ENCODE assay signal across 1 cellular context in the genomic region with DNA sequence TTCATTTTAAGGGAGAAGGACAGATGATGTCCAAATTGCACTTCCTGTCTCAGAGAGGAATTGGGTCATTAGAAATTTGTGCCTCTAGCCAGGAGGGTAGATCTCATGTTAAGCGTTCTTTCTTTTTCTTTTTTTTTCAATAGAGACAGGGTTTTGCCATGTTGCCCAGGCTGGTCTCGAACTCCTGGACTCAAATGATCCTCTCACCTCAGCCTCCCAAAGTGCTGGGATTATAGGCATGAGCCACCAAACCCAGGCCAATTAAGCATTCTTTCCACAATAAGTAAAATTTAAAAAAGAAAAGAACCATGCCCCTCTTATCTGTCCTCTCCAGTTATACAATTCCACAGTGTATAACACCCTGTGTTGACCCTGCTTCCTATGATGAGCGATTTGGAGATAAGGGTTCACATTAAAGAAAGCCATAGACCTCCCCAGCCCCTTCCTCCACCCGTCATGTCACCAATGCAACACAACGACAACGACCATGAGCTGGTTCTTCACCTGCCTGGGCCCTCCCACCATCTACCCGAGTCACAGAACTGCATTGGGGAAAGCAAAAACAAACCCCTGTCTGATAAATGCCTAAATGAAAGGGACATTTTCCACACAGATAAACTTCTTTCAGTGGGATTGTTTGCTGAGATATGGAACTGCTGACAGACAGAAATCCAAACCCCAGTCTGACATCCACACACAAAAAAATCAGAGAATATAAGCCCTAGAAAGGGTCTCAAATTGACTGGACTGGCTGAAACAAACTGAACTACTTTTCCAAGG.
TF ChIP-seq lines count a peak whose summit lies in the region.

No MANE protein-coding gene starts in this region.

TF ChIP-seq in GM23338, 12 proteins besides CTCF, POLR2A, EP300 and RAD21 (continued from another document):
- TF ChIP-seq, protein P1, sequence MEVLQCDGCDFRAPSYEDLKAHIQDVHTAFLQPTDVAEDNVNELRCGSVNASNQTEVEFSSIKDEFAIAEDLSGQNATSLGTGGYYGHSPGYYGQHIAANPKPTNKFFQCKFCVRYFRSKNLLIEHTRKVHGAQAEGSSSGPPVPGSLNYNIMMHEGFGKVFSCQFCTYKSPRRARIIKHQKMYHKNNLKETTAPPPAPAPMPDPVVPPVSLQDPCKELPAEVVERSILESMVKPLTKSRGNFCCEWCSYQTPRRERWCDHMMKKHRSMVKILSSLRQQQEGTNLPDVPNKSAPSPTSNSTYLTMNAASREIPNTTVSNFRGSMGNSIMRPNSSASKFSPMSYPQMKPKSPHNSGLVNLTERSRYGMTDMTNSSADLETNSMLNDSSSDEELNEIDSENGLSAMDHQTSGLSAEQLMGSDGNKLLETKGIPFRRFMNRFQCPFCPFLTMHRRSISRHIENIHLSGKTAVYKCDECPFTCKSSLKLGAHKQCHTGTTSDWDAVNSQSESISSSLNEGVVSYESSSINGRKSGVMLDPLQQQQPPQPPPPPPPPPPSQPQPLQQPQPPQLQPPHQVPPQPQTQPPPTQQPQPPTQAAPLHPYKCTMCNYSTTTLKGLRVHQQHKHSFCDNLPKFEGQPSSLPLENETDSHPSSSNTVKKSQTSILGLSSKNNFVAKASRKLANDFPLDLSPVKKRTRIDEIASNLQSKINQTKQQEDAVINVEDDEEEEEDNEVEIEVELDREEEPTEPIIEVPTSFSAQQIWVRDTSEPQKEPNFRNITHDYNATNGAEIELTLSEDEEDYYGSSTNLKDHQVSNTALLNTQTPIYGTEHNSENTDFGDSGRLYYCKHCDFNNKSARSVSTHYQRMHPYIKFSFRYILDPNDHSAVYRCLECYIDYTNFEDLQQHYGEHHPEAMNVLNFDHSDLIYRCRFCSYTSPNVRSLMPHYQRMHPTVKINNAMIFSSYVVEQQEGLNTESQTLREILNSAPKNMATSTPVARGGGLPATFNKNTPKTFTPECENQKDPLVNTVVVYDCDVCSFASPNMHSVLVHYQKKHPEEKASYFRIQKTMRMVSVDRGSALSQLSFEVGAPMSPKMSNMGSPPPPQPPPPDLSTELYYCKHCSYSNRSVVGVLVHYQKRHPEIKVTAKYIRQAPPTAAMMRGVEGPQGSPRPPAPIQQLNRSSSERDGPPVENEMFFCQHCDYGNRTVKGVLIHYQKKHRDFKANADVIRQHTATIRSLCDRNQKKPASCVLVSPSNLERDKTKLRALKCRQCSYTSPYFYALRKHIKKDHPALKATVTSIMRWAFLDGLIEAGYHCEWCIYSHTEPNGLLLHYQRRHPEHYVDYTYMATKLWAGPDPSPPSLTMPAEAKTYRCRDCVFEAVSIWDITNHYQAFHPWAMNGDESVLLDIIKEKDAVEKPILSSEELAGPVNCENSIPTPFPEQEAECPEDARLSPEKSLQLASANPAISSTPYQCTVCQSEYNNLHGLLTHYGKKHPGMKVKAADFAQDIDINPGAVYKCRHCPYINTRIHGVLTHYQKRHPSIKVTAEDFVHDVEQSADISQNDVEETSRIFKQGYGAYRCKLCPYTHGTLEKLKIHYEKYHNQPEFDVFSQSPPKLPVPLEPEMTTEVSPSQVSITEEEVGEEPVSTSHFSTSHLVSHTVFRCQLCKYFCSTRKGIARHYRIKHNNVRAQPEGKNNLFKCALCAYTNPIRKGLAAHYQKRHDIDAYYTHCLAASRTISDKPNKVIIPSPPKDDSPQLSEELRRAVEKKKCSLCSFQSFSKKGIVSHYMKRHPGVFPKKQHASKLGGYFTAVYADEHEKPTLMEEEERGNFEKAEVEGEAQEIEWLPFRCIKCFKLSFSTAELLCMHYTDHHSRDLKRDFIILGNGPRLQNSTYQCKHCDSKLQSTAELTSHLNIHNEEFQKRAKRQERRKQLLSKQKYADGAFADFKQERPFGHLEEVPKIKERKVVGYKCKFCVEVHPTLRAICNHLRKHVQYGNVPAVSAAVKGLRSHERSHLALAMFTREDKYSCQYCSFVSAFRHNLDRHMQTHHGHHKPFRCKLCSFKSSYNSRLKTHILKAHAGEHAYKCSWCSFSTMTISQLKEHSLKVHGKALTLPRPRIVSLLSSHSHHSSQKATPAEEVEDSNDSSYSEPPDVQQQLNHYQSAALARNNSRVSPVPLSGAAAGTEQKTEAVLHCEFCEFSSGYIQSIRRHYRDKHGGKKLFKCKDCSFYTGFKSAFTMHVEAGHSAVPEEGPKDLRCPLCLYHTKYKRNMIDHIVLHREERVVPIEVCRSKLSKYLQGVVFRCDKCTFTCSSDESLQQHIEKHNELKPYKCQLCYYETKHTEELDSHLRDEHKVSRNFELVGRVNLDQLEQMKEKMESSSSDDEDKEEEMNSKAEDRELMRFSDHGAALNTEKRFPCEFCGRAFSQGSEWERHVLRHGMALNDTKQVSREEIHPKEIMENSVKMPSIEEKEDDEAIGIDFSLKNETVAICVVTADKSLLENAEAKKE (CRISPR knock-in tag; IDR thresholded peaks at IDR 0.05), result no peak
- TF ChIP-seq POLR2AphosphoS5 (IDR thresholded peaks at IDR 0.05; ENCODE audit: low read depth) (no peak), CREB1 (CRISPR knock-in tag; IDR thresholded peaks at IDR 0.05; ENCODE audit: low read depth) (no peak)
